ENCODE assay signal across 13 cellular contexts in the genomic region with DNA sequence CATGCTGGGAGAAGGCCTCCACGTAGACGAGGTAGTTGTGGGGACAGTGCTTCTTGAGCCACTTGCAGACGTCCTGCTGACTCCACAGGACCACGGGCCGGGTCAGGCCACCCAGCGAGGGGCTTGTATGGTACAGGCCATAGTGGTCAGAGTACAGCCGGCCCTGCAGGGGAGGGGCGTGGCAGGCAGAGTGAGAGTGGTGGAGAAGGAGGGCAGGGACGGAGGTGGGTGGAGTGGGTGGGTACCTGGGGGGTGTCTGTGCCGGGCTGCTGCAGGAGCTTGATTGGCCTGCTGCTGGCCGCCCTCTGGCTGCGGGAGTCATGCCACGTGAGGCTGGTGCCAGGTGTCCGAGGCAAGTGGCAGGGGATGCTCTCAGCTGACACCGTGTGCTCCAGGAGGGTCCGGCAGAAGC. TPM values are rescaled to one million over a fixed set of nuclear protein-coding genes. Genes with fewer than 3 reads are reported as not detected.
A peak's percentile ranks its signal among the peaks of the same experiment; 100 is the strongest.
DNase-seq lines count a peak whose midpoint lies in the region; ATAC-seq, FAIRE-seq and TF ChIP-seq lines count a peak whose summit lies in the region.
"Had no signal": no experiment of that assay in that cellular context is flagged by ENCODE, and none has a peak within 500 bp of the region (broad histone marks: within the 10 kb centered on the region; RNA-seq: fewer than 3 reads in every experiment).

No MANE protein-coding gene starts in this region.

- H3K27ac Mint-ChIP-seq in stimulated activated naive CD8-positive, alpha-beta T cell treated with anti-CD3 and anti-CD28 coated beads, Interleukin-15, Interleukin-2, amounts not matched to agents 100 ng/mL and 50 ng/mL, for 24 hours, result peak overlapping the region; percentile 11
- peak overlapping the region; percentile 53 for H3K27ac Mint-ChIP-seq in activated B cell treated with CpG ODN at 0.5 μM for 24 hours

- no peak for TF ChIP-seq CTCF in activated B cell treated with CpG ODN at 0.5 μM for 24 hours (IDR thresholded peaks at IDR 0.05)
- no peak for TF ChIP-seq CTCF in HepG2 (CRISPR knock-in tag; IDR thresholded peaks at IDR 0.05)

- BruUV-seq in HepG2 (replicated peaks; lab: Mats Ljungman, UMichigan), result no TSS peak

- no peak overlapping the region for H2AFZ ChIP-seq in HepG2 (ENCODE audit: low read length)

- H3K9ac ChIP-seq in HepG2 (ENCODE audit: insufficient read depth, low read depth, low read length), result no peak overlapping the region

- H3K36me3 ChIP-seq in HepG2 (replicated peaks in 1 of 2; ENCODE audit: control insufficient read depth in 1 of 2, insufficient read depth in 2 of 2, low read length in 2 of 2), result no peaks in the 10 kb centered on the region; a peak in 2 of 5 replicates

- no peak overlapping the region for H3K4me3 ChIP-seq in HepG2 (replicated peaks in 1 of 3; ENCODE audit: insufficient read depth in 1 of 3, low read depth in 2 of 3, low read length in 3 of 3)

- H3K27me3 Mint-ChIP-seq in stimulated activated naive CD8-positive, alpha-beta T cell treated with anti-CD3 and anti-CD28 coated beads, Interleukin-15, Interleukin-2, amounts not matched to agents 100 ng/mL and 50 ng/mL, for 24 hours, result no peaks in the 10 kb centered on the region
- no peaks in the 10 kb centered on the region for H3K27me3 Mint-ChIP-seq in activated B cell treated with CpG ODN at 0.5 μM for 24 hours

- FAIRE-seq in HepG2 (lab: Jason Lieb, UNC), result no peak
- FAIRE-seq: endothelial cell of umbilical vein, G401.6, GM19239 had no signal

- H3K36me3 Mint-ChIP-seq in stimulated activated naive CD8-positive, alpha-beta T cell treated with anti-CD3 and anti-CD28 coated beads, Interleukin-15, Interleukin-2, amounts not matched to agents 100 ng/mL and 50 ng/mL, for 24 hours (ENCODE audit: low read depth), result peaks cover 24% of the 10 kb centered on the region
- H3K36me3 Mint-ChIP-seq in activated B cell treated with CpG ODN at 0.5 μM for 24 hours (ENCODE audit: low read depth), result peaks cover 15% of the 10 kb centered on the region

- peaks cover 50% of the 10 kb centered on the region for H3K4me1 Mint-ChIP-seq in stimulated activated naive CD8-positive, alpha-beta T cell treated with anti-CD3 and anti-CD28 coated beads, Interleukin-15, Interleukin-2, amounts not matched to agents 100 ng/mL and 50 ng/mL, for 24 hours (ENCODE audit: low read depth)
- peaks cover 42% of the 10 kb centered on the region for H3K4me1 Mint-ChIP-seq in activated B cell treated with CpG ODN at 0.5 μM for 24 hours

- TF ChIP-seq RAD21 in HepG2 (CRISPR knock-in tag; IDR thresholded peaks at IDR 0.05), result no peak

- no peak overlapping the region for H3K4me2 ChIP-seq in HepG2 (ENCODE audit: low read depth, low read length)

- intact Hi-C loops in activated B cell treated with CpG ODN at 0.5 μM for 24 hours (cut with micrococcal nuclease) (no loop called here), HepG2 (cut with micrococcal nuclease; ENCODE audit: unreplicated experiment) (no loop called here)

- POLR2A ChIA-PET in activated B cell treated with CpG ODN at 0.5 μM for 24 hours (lab: Charles Lee), result no interaction called here
- POLR2A ChIA-PET in HepG2 (lab: Yijun Ruan, JAX), result interaction anchor here (1.2 to 1.5 kb wide), 3 partner anchors 8 to 439 kb away, joined by 3 to 8 read pairs (median 4); partner anchors contain the start of gene UCKL1

- H3K9me3 Mint-ChIP-seq in stimulated activated naive CD8-positive, alpha-beta T cell treated with anti-CD3 and anti-CD28 coated beads, Interleukin-15, Interleukin-2, amounts not matched to agents 100 ng/mL and 50 ng/mL, for 24 hours, result no peaks in the 10 kb centered on the region
- no peaks in the 10 kb centered on the region for H3K9me3 Mint-ChIP-seq in activated B cell treated with CpG ODN at 0.5 μM for 24 hours

- peak overlapping the region; percentile 2 for H3K4me3 Mint-ChIP-seq in stimulated activated naive CD8-positive, alpha-beta T cell treated with anti-CD3 and anti-CD28 coated beads, Interleukin-15, Interleukin-2, amounts not matched to agents 100 ng/mL and 50 ng/mL, for 24 hours
- peak overlapping the region; percentile 5 for H3K4me3 Mint-ChIP-seq in activated B cell treated with CpG ODN at 0.5 μM for 24 hours

- peaks cover 3% of the 10 kb centered on the region; the same call in 1 of the 2 replicates for H4K20me1 ChIP-seq in HepG2 (ENCODE audit: insufficient read depth, low read length)

- H3K4me1 ChIP-seq in HepG2 (ENCODE audit: insufficient read depth, low read length), result peaks cover 45% of the 10 kb centered on the region

- no peak for ATAC-seq in stimulated activated naive CD8-positive, alpha-beta T cell treated with anti-CD3 and anti-CD28 coated beads, Interleukin-15, Interleukin-2, amounts not matched to agents 100 U/mL and 50 U/mL, for 24 hours
- ATAC-seq in activated B cell treated with CpG ODN at 0.5 μM for 24 hours (ENCODE audit: low read depth), result no peak
- ATAC-seq in HepG2, result no peak
- no peak for ATAC-seq in HG03342 (IDR thresholded peaks at IDR 0.05; ENCODE audit: unreplicated experiment)

- H3K79me2 ChIP-seq in HepG2 (ENCODE audit: insufficient read depth, low read length), result peaks cover 8% of the 10 kb centered on the region

- no peak overlapping the region for H3K27ac ChIP-seq in HepG2 (ENCODE audit: extremely low read length, insufficient read depth, low read length)

- no peak for TF ChIP-seq EP300 in HepG2 (IDR thresholded peaks at IDR 0.05; ENCODE audit: low read depth in 2 of 2, low read length in 2 of 2)
- TF ChIP-seq EP300 in HepG2 (CRISPR knock-in tag; IDR thresholded peaks at IDR 0.05; ENCODE audit: borderline replicate concordance), result no peak

- DNase-seq in stimulated activated naive CD8-positive, alpha-beta T cell treated with anti-CD3 and anti-CD28 coated beads, Interleukin-15, Interleukin-2, amounts not matched to agents 100 U/mL and 50 U/mL, for 24 hours, result no peak
- no peak for DNase-seq in activated B cell treated with CpG ODN at 0.5 μM for 24 hours
- DNase-seq in HepG2 (ENCODE audit: low spot score), result no peak
- no peak for DNase-seq in Kasumi-1 (lab: John Stamatoyannopoulos, UW)
- no peak for DNase-seq in NCI-H1105 treated with DMSO at 0.1 percent for 48 hours (lab: John Stamatoyannopoulos, UW)
- DNase-seq: cerebellar nuclear complex, NCI-H1048, retina had no signal

- WGBS in HepG2 (ENCODE audit: low lambda C conversion rate), result 96% methylated on average over 16 of the region's 16 CpGs

- in situ Hi-C loops in HepG2 (cut with HindIII; ENCODE audit: extremely low pct_ligation_motif_present, low pct_unique_long_range_greater_than_20kb), result loop anchor here (5.0 kb wide), 1 partner anchor 80 kb away; no protein-coding TSS in a partner anchor

- H3K27me3 ChIP-seq in HepG2 (ENCODE audit: control insufficient read depth in 1 of 2, insufficient read depth in 2 of 2, low read length in 2 of 2), result no peaks in the 10 kb centered on the region; a peak in 1 of 5 replicates

- no peak for TF ChIP-seq POLR2A in HepG2 (IDR thresholded peaks at IDR 0.05; ENCODE audit: insufficient read depth in 1 of 2, low read depth in 2 of 2, low read length in 2 of 2)

- no peaks in the 10 kb centered on the region for H3K9me3 ChIP-seq in HepG2 (ENCODE audit: low read length)

- CTCF ChIA-PET in activated B cell treated with CpG ODN at 0.5 μM for 24 hours (lab: Charles Lee), result no interaction called here
- CTCF ChIA-PET in HepG2 (lab: Yijun Ruan, JAX; ENCODE audit: low intra/inter-chr PET ratio, low total read pairs), result interaction anchor here (1.3 kb wide), 1 partner anchor 67 kb away, joined by 5 read pairs; no protein-coding TSS in a partner anchor

RNA-seq across cellular contexts. Expression of gene SAMD10, which starts 2.5 kb away (rescaled TPM):
- 6.8 and 9.0 TPM in 2 replicates for total RNA-seq in activated B cell treated with CpG ODN at 0.5 μM for 24 hours
- total RNA-seq in HepG2 (2016; rRNA removed; fragmentation: Illumina TruSeq; extraction: Trizol), result 5.1 and 6.1 TPM in 2 replicates
- 3.8 and 3.9 TPM in 2 replicates for total RNA-seq in HepG2 (2016; cell fraction: cytosol; rRNA removed; fragmentation: Illumina TruSeq; extraction: Trizol; ENCODE audit: low read depth)
- 4.7 and 6.8 TPM in 2 replicates for total RNA-seq in HepG2 (2016; cell fraction: insoluble cytoplasmic fraction; rRNA removed; fragmentation: Illumina TruSeq; extraction: Trizol)
- total RNA-seq in HepG2 (2016; cell fraction: membrane; rRNA removed; fragmentation: Illumina TruSeq; extraction: Trizol), result 7.9 and 9.1 TPM in 2 replicates
- 5.9 and 6.0 TPM in 2 replicates for total RNA-seq in HepG2 (2016; cell fraction: nucleus; rRNA removed; fragmentation: Illumina TruSeq; extraction: Trizol)
- polyA plus RNA-seq in HepG2 (2011; rRNA removed), result 11.0 and 11.8 TPM in 2 replicates
- 5.2 and 8.8 TPM in 2 replicates for polyA plus RNA-seq in HepG2 (2011; cell fraction: cytosol; rRNA removed)
- 51.4 and 63.7 TPM in 2 replicates for polyA plus RNA-seq in HepG2 (2011; cell fraction: nucleus; rRNA removed)
- 6.2 and 8.9 TPM in 2 replicates for polyA plus RNA-seq in HepG2 (2012)
- 8.7 and 9.1 TPM in 2 replicates for polyA plus RNA-seq in HepG2 (2016; cell fraction: cytosol; fragmentation: Illumina TruSeq; extraction: Trizol; ENCODE audit: low read depth)
- polyA plus RNA-seq in HepG2 (2016; cell fraction: insoluble cytoplasmic fraction; fragmentation: Illumina TruSeq; extraction: Trizol; ENCODE audit: low read depth), result 8.4 and 12.7 TPM in 2 replicates
- 15.2 and 15.4 TPM in 2 replicates for polyA plus RNA-seq in HepG2 (2016; cell fraction: membrane; fragmentation: Illumina TruSeq; extraction: Trizol; ENCODE audit: low read depth)
- polyA plus RNA-seq in HepG2 (2016; cell fraction: nucleus; fragmentation: Illumina TruSeq; extraction: Trizol; ENCODE audit: insufficient read depth, low read depth), result 20.5 and 24.8 TPM in 2 replicates
- polyA minus RNA-seq in HepG2 (2011; rRNA and poly(A)+ RNA removed; ENCODE audit: low replicate concordance), result 3.7 and 5.9 TPM in 2 replicates
- polyA minus RNA-seq in HepG2 (2011; cell fraction: cytosol; rRNA and poly(A)+ RNA removed), result 4.8 and 6.0 TPM in 2 replicates
- polyA minus RNA-seq in HepG2 (2011; cell fraction: nucleus; rRNA and poly(A)+ RNA removed), result 3.3 and 4.0 TPM in 2 replicates

RNA-seq across cellular contexts. Expression of gene PRPF6, which starts 3.9 kb away (rescaled TPM):
- total RNA-seq in activated B cell treated with CpG ODN at 0.5 μM for 24 hours (75.7 and 75.8 TPM in 2 replicates), HepG2 (2016; rRNA removed; fragmentation: Illumina TruSeq; extraction: Trizol) (101 and 127 TPM in 2 replicates)
- total RNA-seq in HepG2 (2016; cell fraction: cytosol; rRNA removed; fragmentation: Illumina TruSeq; extraction: Trizol; ENCODE audit: low read depth), result 28.1 and 30.5 TPM in 2 replicates
- total RNA-seq in HepG2 (2016; cell fraction: insoluble cytoplasmic fraction; rRNA removed; fragmentation: Illumina TruSeq; extraction: Trizol), result 101 and 116 TPM in 2 replicates
- total RNA-seq in HepG2 (2016; cell fraction: membrane; rRNA removed; fragmentation: Illumina TruSeq; extraction: Trizol), result 51.1 and 54.9 TPM in 2 replicates
- 68.1 and 77.4 TPM in 2 replicates for total RNA-seq in HepG2 (2016; cell fraction: nucleus; rRNA removed; fragmentation: Illumina TruSeq; extraction: Trizol)
- 63.7 and 65.3 TPM in 2 replicates for polyA plus RNA-seq in HepG2 (2011; rRNA removed)
- 58.9 and 67.6 TPM in 2 replicates for polyA plus RNA-seq in HepG2 (2011; cell fraction: cytosol; rRNA removed)
- 82.2 and 84.5 TPM in 2 replicates for polyA plus RNA-seq in HepG2 (2011; cell fraction: nucleus; rRNA removed)
- 79.5 and 80.7 TPM in 2 replicates for polyA plus RNA-seq in HepG2 (2012)
- polyA plus RNA-seq in HepG2 (2016; cell fraction: cytosol; fragmentation: Illumina TruSeq; extraction: Trizol; ENCODE audit: low read depth), result 41.2 and 42.1 TPM in 2 replicates
- polyA plus RNA-seq in HepG2 (2016; cell fraction: insoluble cytoplasmic fraction; fragmentation: Illumina TruSeq; extraction: Trizol; ENCODE audit: low read depth), result 130 and 149 TPM in 2 replicates
- 56.1 and 60.4 TPM in 2 replicates for polyA plus RNA-seq in HepG2 (2016; cell fraction: membrane; fragmentation: Illumina TruSeq; extraction: Trizol; ENCODE audit: low read depth)
- polyA plus RNA-seq in HepG2 (2016; cell fraction: nucleus; fragmentation: Illumina TruSeq; extraction: Trizol; ENCODE audit: insufficient read depth, low read depth), result 122 TPM in 2 replicates
- 50.1 and 75.7 TPM in 2 replicates for polyA minus RNA-seq in HepG2 (2011; rRNA and poly(A)+ RNA removed; ENCODE audit: low replicate concordance)
- polyA minus RNA-seq in HepG2 (2011; cell fraction: cytosol; rRNA and poly(A)+ RNA removed), result 46.1 and 51.9 TPM in 2 replicates
- polyA minus RNA-seq in HepG2 (2011; cell fraction: nucleus; rRNA and poly(A)+ RNA removed), result 44.4 and 50.5 TPM in 2 replicates

RNA-seq across cellular contexts. Expression of gene ZNF512B, which starts 7.3 kb away (rescaled TPM):
- total RNA-seq in activated B cell treated with CpG ODN at 0.5 μM for 24 hours (10.2 and 12.0 TPM in 2 replicates), HepG2 (2016; rRNA removed; fragmentation: Illumina TruSeq; extraction: Trizol) (22.0 and 30.6 TPM in 2 replicates)
- total RNA-seq in HepG2 (2016; cell fraction: cytosol; rRNA removed; fragmentation: Illumina TruSeq; extraction: Trizol; ENCODE audit: low read depth), result 2.9 and 3.3 TPM in 2 replicates
- 19.4 and 31.9 TPM in 2 replicates for total RNA-seq in HepG2 (2016; cell fraction: insoluble cytoplasmic fraction; rRNA removed; fragmentation: Illumina TruSeq; extraction: Trizol)
- total RNA-seq in HepG2 (2016; cell fraction: membrane; rRNA removed; fragmentation: Illumina TruSeq; extraction: Trizol), result 12.6 and 13.7 TPM in 2 replicates
- 28.0 and 32.8 TPM in 2 replicates for total RNA-seq in HepG2 (2016; cell fraction: nucleus; rRNA removed; fragmentation: Illumina TruSeq; extraction: Trizol)
- polyA plus RNA-seq in HepG2 (2011; rRNA removed), result 11.5 and 16.4 TPM in 2 replicates
- 9.0 and 12.7 TPM in 2 replicates for polyA plus RNA-seq in HepG2 (2011; cell fraction: cytosol; rRNA removed)
- 106 and 141 TPM in 2 replicates for polyA plus RNA-seq in HepG2 (2011; cell fraction: nucleus; rRNA removed)
- polyA plus RNA-seq in HepG2 (2012), result 23.5 and 23.8 TPM in 2 replicates
- polyA plus RNA-seq in HepG2 (2016; cell fraction: cytosol; fragmentation: Illumina TruSeq; extraction: Trizol; ENCODE audit: low read depth), result 2.1 and 2.2 TPM in 2 replicates
- 23.5 and 28.8 TPM in 2 replicates for polyA plus RNA-seq in HepG2 (2016; cell fraction: insoluble cytoplasmic fraction; fragmentation: Illumina TruSeq; extraction: Trizol; ENCODE audit: low read depth)
- polyA plus RNA-seq in HepG2 (2016; cell fraction: membrane; fragmentation: Illumina TruSeq; extraction: Trizol; ENCODE audit: low read depth), result 8.1 and 9.6 TPM in 2 replicates
- polyA plus RNA-seq in HepG2 (2016; cell fraction: nucleus; fragmentation: Illumina TruSeq; extraction: Trizol; ENCODE audit: insufficient read depth, low read depth), result 109 and 115 TPM in 2 replicates
- polyA minus RNA-seq in HepG2 (2011; rRNA and poly(A)+ RNA removed; ENCODE audit: low replicate concordance), result 5.2 and 21.4 TPM in 2 replicates
- polyA minus RNA-seq in HepG2 (2011; cell fraction: cytosol; rRNA and poly(A)+ RNA removed), result 14.0 and 14.8 TPM in 2 replicates
- 13.6 and 13.9 TPM in 2 replicates for polyA minus RNA-seq in HepG2 (2011; cell fraction: nucleus; rRNA and poly(A)+ RNA removed)

RNA-seq across cellular contexts. Expression of gene UCKL1, which starts 20.8 kb away (rescaled TPM):
- total RNA-seq in activated B cell treated with CpG ODN at 0.5 μM for 24 hours (43.6 and 49.7 TPM in 2 replicates), HepG2 (2016; rRNA removed; fragmentation: Illumina TruSeq; extraction: Trizol) (48.0 and 50.2 TPM in 2 replicates)
- total RNA-seq in HepG2 (2016; cell fraction: cytosol; rRNA removed; fragmentation: Illumina TruSeq; extraction: Trizol; ENCODE audit: low read depth), result 15.0 and 16.7 TPM in 2 replicates
- total RNA-seq in HepG2 (2016; cell fraction: insoluble cytoplasmic fraction; rRNA removed; fragmentation: Illumina TruSeq; extraction: Trizol), result 43.5 and 50.1 TPM in 2 replicates
- 24.1 and 25.5 TPM in 2 replicates for total RNA-seq in HepG2 (2016; cell fraction: membrane; rRNA removed; fragmentation: Illumina TruSeq; extraction: Trizol)
- total RNA-seq in HepG2 (2016; cell fraction: nucleus; rRNA removed; fragmentation: Illumina TruSeq; extraction: Trizol), result 48.6 and 53.0 TPM in 2 replicates
- polyA plus RNA-seq in HepG2 (2011; rRNA removed), result 126 and 168 TPM in 2 replicates
- 98.0 and 129 TPM in 2 replicates for polyA plus RNA-seq in HepG2 (2011; cell fraction: cytosol; rRNA removed)
- 680 and 852 TPM in 2 replicates for polyA plus RNA-seq in HepG2 (2011; cell fraction: nucleus; rRNA removed)
- polyA plus RNA-seq in HepG2 (2012), result 77.7 and 89.9 TPM in 2 replicates
- 10.6 and 11.6 TPM in 2 replicates for polyA plus RNA-seq in HepG2 (2016; cell fraction: cytosol; fragmentation: Illumina TruSeq; extraction: Trizol; ENCODE audit: low read depth)
- polyA plus RNA-seq in HepG2 (2016; cell fraction: insoluble cytoplasmic fraction; fragmentation: Illumina TruSeq; extraction: Trizol; ENCODE audit: low read depth), result 45.9 and 52.5 TPM in 2 replicates
- 15.4 and 15.7 TPM in 2 replicates for polyA plus RNA-seq in HepG2 (2016; cell fraction: membrane; fragmentation: Illumina TruSeq; extraction: Trizol; ENCODE audit: low read depth)
- polyA plus RNA-seq in HepG2 (2016; cell fraction: nucleus; fragmentation: Illumina TruSeq; extraction: Trizol; ENCODE audit: insufficient read depth, low read depth), result 207 and 220 TPM in 2 replicates
- 43.6 and 139 TPM in 2 replicates for polyA minus RNA-seq in HepG2 (2011; rRNA and poly(A)+ RNA removed; ENCODE audit: low replicate concordance)
- polyA minus RNA-seq in HepG2 (2011; cell fraction: cytosol; rRNA and poly(A)+ RNA removed), result 37.0 and 42.5 TPM in 2 replicates
- polyA minus RNA-seq in HepG2 (2011; cell fraction: nucleus; rRNA and poly(A)+ RNA removed), result 80.1 and 85.5 TPM in 2 replicates

RNA-seq across cellular contexts. Expression of gene C20orf204, which starts 59.0 kb away (rescaled TPM):
- total RNA-seq in activated B cell treated with CpG ODN at 0.5 μM for 24 hours (1.6 and 2.2 TPM in 2 replicates), HepG2 (2016; rRNA removed; fragmentation: Illumina TruSeq; extraction: Trizol) (36.8 and 80.0 TPM in 2 replicates)
- total RNA-seq in HepG2 (2016; cell fraction: cytosol; rRNA removed; fragmentation: Illumina TruSeq; extraction: Trizol; ENCODE audit: low read depth), result 48.6 and 61.3 TPM in 2 replicates
- total RNA-seq in HepG2 (2016; cell fraction: insoluble cytoplasmic fraction; rRNA removed; fragmentation: Illumina TruSeq; extraction: Trizol), result 39.0 and 80.0 TPM in 2 replicates
- 57.5 and 77.5 TPM in 2 replicates for total RNA-seq in HepG2 (2016; cell fraction: membrane; rRNA removed; fragmentation: Illumina TruSeq; extraction: Trizol)
- total RNA-seq in HepG2 (2016; cell fraction: nucleus; rRNA removed; fragmentation: Illumina TruSeq; extraction: Trizol), result 68.2 and 72.7 TPM in 2 replicates
- polyA plus RNA-seq in HepG2 (2011; rRNA removed), result 22.1 and 27.2 TPM in 2 replicates
- 22.8 and 58.2 TPM in 2 replicates for polyA plus RNA-seq in HepG2 (2011; cell fraction: cytosol; rRNA removed)
- 143 and 193 TPM in 2 replicates for polyA plus RNA-seq in HepG2 (2011; cell fraction: nucleus; rRNA removed)
- 13.4 and 16.2 TPM in 2 replicates for polyA plus RNA-seq in HepG2 (2012)
- polyA plus RNA-seq in HepG2 (2016; cell fraction: cytosol; fragmentation: Illumina TruSeq; extraction: Trizol; ENCODE audit: low read depth), result 59.0 and 74.0 TPM in 2 replicates
- 48.7 and 49.5 TPM in 2 replicates for polyA plus RNA-seq in HepG2 (2016; cell fraction: insoluble cytoplasmic fraction; fragmentation: Illumina TruSeq; extraction: Trizol; ENCODE audit: low read depth)
- 58.9 and 64.4 TPM in 2 replicates for polyA plus RNA-seq in HepG2 (2016; cell fraction: membrane; fragmentation: Illumina TruSeq; extraction: Trizol; ENCODE audit: low read depth)
- 152 and 164 TPM in 2 replicates for polyA plus RNA-seq in HepG2 (2016; cell fraction: nucleus; fragmentation: Illumina TruSeq; extraction: Trizol; ENCODE audit: insufficient read depth, low read depth)
- polyA minus RNA-seq in HepG2 (2011; rRNA and poly(A)+ RNA removed; ENCODE audit: low replicate concordance), result 1.8 and 19.7 TPM in 2 replicates
- polyA minus RNA-seq in HepG2 (2011; cell fraction: cytosol; rRNA and poly(A)+ RNA removed), result 15.0 and 21.9 TPM in 2 replicates
- polyA minus RNA-seq in HepG2 (2011; cell fraction: nucleus; rRNA and poly(A)+ RNA removed), result 21.8 and 31.2 TPM in 2 replicates
